ENCODE assay signal across 2 cellular contexts in genomic region chr1:43648448-43648847, GRCh38.
TF ChIP-seq lines count a peak whose summit lies in the region.

No MANE protein-coding gene starts in this region.

TF ChIP-seq in A549, 52 proteins besides CTCF, POLR2A, EP300 and RAD21 (continued from another document):
- TF ChIP-seq MAX (IDR thresholded peaks at IDR 0.05) (no peak), HOXA7 (CRISPR knock-in tag; IDR thresholded peaks at IDR 0.05) (no peak)
TF ChIP-seq in A549: peak in this region for 1.

TF ChIP-seq in HCT116, 20 proteins besides CTCF, POLR2A, EP300 and RAD21:
- TF ChIP-seq ZBTB33 (IDR thresholded peaks at IDR 0.05; ENCODE audit: extremely low read depth, insufficient replicate concordance, low read length) (no peak), SP1 (IDR thresholded peaks at IDR 0.05; ENCODE audit: low read depth) (no peak), EGR1 (IDR thresholded peaks at IDR 0.05; ENCODE audit: low read depth) (no peak), CEBPB (IDR thresholded peaks at IDR 0.05; ENCODE audit: low read depth) (no peak), POLR2AphosphoS5 (IDR thresholded peaks at IDR 0.05; ENCODE audit: low read depth, low read length) (no peak), FOSL1 (IDR thresholded peaks at IDR 0.05; ENCODE audit: low read depth) (no peak), ZNF274 (IDR thresholded peaks at IDR 0.05; ENCODE audit: low read depth, low read length) (no peak), SIN3A (IDR thresholded peaks at IDR 0.05; ENCODE audit: low read depth) (no peak), REST (IDR thresholded peaks at IDR 0.05; ENCODE audit: low read depth) (no peak), TCF7L2 (IDR thresholded peaks at IDR 0.05; ENCODE audit: borderline replicate concordance, extremely low read depth, insufficient read depth, insufficient read length) (no peak), EZH2phosphoT487 (IDR thresholded peaks at IDR 0.05; ENCODE audit: borderline replicate concordance) (no peak), CBX3 (IDR thresholded peaks at IDR 0.05; ENCODE audit: low read depth) (no peak), ELF1 (IDR thresholded peaks at IDR 0.05; ENCODE audit: borderline replicate concordance, low read depth) (no peak), ATF3 (IDR thresholded peaks at IDR 0.05) (no peak), SRF (IDR thresholded peaks at IDR 0.05; ENCODE audit: low read depth) (no peak), MAX (IDR thresholded peaks at IDR 0.05) (no peak)
